In genomic region chr20:41391587-41392001, GRCh38 we compare ENCODE assay signal across 24 cellular contexts. TPM values are rescaled to one million over a fixed set of nuclear protein-coding genes. Genes with fewer than 3 reads are reported as not detected.
A peak's percentile ranks its signal among the peaks of the same experiment; 100 is the strongest.
DNase-seq lines count a peak whose midpoint lies in the region; ATAC-seq, FAIRE-seq and TF ChIP-seq lines count a peak whose summit lies in the region.
"Had no signal": no experiment of that assay in that cellular context is flagged by ENCODE, and none has a peak within 500 bp of the region (broad histone marks: within the 10 kb centered on the region; RNA-seq: fewer than 3 reads in every experiment).

No MANE protein-coding gene starts in this region.

- no peak for ATAC-seq in heart right ventricle
- ATAC-seq in left cardiac atrium, result no peak
- ATAC-seq in upper lobe of right lung, result peak; percentile 65
- ATAC-seq in HG03520 (IDR thresholded peaks at IDR 0.05; ENCODE audit: unreplicated experiment), result no peak
- no peak for ATAC-seq in HG03457 (IDR thresholded peaks at IDR 0.05; ENCODE audit: unreplicated experiment)
- ATAC-seq: A549, HepG2, psoas muscle had no signal

- H3K27me3 ChIP-seq in heart right ventricle (no peaks in the 10 kb centered on the region), bronchial epithelial cell (ENCODE audit: control insufficient read depth, insufficient read depth, low read length) (no peaks in the 10 kb centered on the region), upper lobe of right lung (no peaks in the 10 kb centered on the region)
- H3K27me3 ChIP-seq: BLaER1, MG63, Peyer's patch, vagina had no signal

- 67 to 77% methylated on average over 10 of the region's 10 CpGs for whole genome bisulfite sequencing in heart right ventricle, 2 donors
- WGBS in mesodermal cell (ENCODE audit: insufficient coverage in 2 of 2), 2 experiments, result 76 to 93% methylated on average over 5 to 10 of the region's 10 CpGs

- H3K9me3 ChIP-seq in heart right ventricle, result no peaks in the 10 kb centered on the region
- no peaks in the 10 kb centered on the region for H3K9me3 ChIP-seq in mesodermal cell (ENCODE audit: control insufficient read depth, low read length)
- H3K9me3 ChIP-seq in upper lobe of right lung, result no peaks in the 10 kb centered on the region
- H3K9me3 ChIP-seq: A549, BLaER1, MG63, Peyer's patch, psoas muscle, vagina had no signal

- no peaks in the 10 kb centered on the region for H3K36me3 ChIP-seq in heart right ventricle
- no peaks in the 10 kb centered on the region for H3K36me3 ChIP-seq in bronchial epithelial cell (ENCODE audit: control insufficient read depth, insufficient read depth, low read length)
- H3K36me3 ChIP-seq in mesodermal cell (ENCODE audit: control insufficient read depth, insufficient read depth, low read length), result no peaks in the 10 kb centered on the region
- H3K36me3 ChIP-seq in upper lobe of right lung, result no peaks in the 10 kb centered on the region
- H3K36me3 ChIP-seq: BLaER1, MG63, Peyer's patch, vagina had no signal

- intact Hi-C loops in heart right ventricle (cut with DNase I), result loop anchor here in 1 of 10 donors (5.0 kb wide), 1 partner anchor 44 kb away; no protein-coding TSS in a partner anchor
- intact Hi-C loops in left cardiac atrium (cut with DNase I), result no loop called here
- intact Hi-C loops in upper lobe of right lung (cut with DNase I), result no loop called here

- peak overlapping the region in 6 of 10 donors; percentile 44 to 81 (median 66) for H3K27ac ChIP-seq in heart right ventricle
- H3K27ac ChIP-seq in mesodermal cell (ENCODE audit: low read depth, low read length, severe bottlenecking), result peak overlapping the region; percentile 79
- H3K27ac ChIP-seq in upper lobe of right lung, result no peak overlapping the region
- H3K27ac ChIP-seq in caudate nucleus (ENCODE audit: low read depth, low read length), result no peak overlapping the region
- H3K27ac ChIP-seq: A549, BLaER1, Peyer's patch, psoas muscle had no signal

- H3K4me3 ChIP-seq in heart right ventricle, result no peak overlapping the region
- H3K4me3 ChIP-seq in bronchial epithelial cell (ENCODE audit: low read depth, low read length), result no peak overlapping the region
- no peak overlapping the region for H3K4me3 ChIP-seq in mesodermal cell (ENCODE audit: extremely low read depth, insufficient read depth, low read length, poor library complexity, severe bottlenecking)
- H3K4me3 ChIP-seq in upper lobe of right lung, result no peak overlapping the region
- H3K4me3 ChIP-seq: A549, BLaER1, MG63, Peyer's patch, psoas muscle, vagina had no signal

- H3K4me1 ChIP-seq in heart right ventricle, result peaks cover 8 to 64% (median 38%) of the 10 kb centered on the region in 9 donors
- H3K4me1 ChIP-seq in mesodermal cell (ENCODE audit: control insufficient read depth, insufficient read depth, low read length, poor library complexity, severe bottlenecking), result peaks cover 10% of the 10 kb centered on the region
- no peaks in the 10 kb centered on the region for H3K4me1 ChIP-seq in upper lobe of right lung
- H3K4me1 ChIP-seq: A549, Peyer's patch had no signal

- FAIRE-seq in bronchial epithelial cell (lab: Jason Lieb, UNC), result no peak
- FAIRE-seq: A549, GM12892, HepG2 had no signal

- DNase-seq in heart right ventricle (no peak), left cardiac atrium (no peak), bronchial epithelial cell (ENCODE audit: low read depth) (peak; percentile 76), upper lobe of right lung (no peak), caudate nucleus (lab: John Stamatoyannopoulos, UW) (no peak)
- DNase-seq: effector CD4-positive, alpha-beta T cell; glutamatergic neuron; H9; MG63; NCI-H1436 treated with DMSO at 0.1 percent for 48 hours; NCI-H774; Peyer's patch; psoas muscle had no signal

- no peak for TF ChIP-seq CTCF in heart right ventricle (IDR thresholded peaks at IDR 0.05)
- TF ChIP-seq CTCF in bronchial epithelial cell (IDR thresholded peaks at IDR 0.05; ENCODE audit: insufficient read depth, low read length, severe bottlenecking), result no peak
- no peak for TF ChIP-seq CTCF in upper lobe of right lung (IDR thresholded peaks at IDR 0.05)

RNA-seq across cellular contexts. Expression of gene EMILIN3, which starts 25.0 kb away (rescaled TPM):
- total RNA-seq in heart right ventricle, result 1 to 10 TPM in 8 of 10 donors, under 1 TPM in 2; 0.20 to 5.3 (median 2.8) TPM
- 1 to 10 TPM; 2.1 to 6.4 TPM for polyA plus RNA-seq in heart right ventricle
- total RNA-seq in left cardiac atrium, result 1 to 10 TPM in 1 of 2 donors, under 1 TPM in 1; 0.44 to 3.4 TPM
- not detected in 2 replicates for total RNA-seq in bronchial epithelial cell
- 1.8 TPM for polyA plus RNA-seq in mesodermal cell (2013, experiment 1 of 2)
- 1.5 TPM for polyA plus RNA-seq in mesodermal cell (2013, experiment 2 of 2)
- not detected for total RNA-seq in upper lobe of right lung
- total RNA-seq: activated T-helper 2 cell treated with anti-CD3 and anti-CD28 coated beads, Interferon-gamma antibody, Interleukin-2, Interleukin-4, amounts not matched to agents 10 μg/mL and 5 μg/mL and 100 μg/mL, durations not matched to agents 14 hours and 24 hours and 36 hours; mesenteric fat pad had no signal

RNA-seq across cellular contexts. Expression of gene LPIN3, which starts 51.0 kb away (rescaled TPM):
- 10 to 100 TPM; 12.5 to 26.5 (median 18.2) TPM for total RNA-seq in heart right ventricle
- polyA plus RNA-seq in heart right ventricle, result 10 to 100 TPM; 11.1 to 45.5 TPM
- total RNA-seq in left cardiac atrium, result 10 to 100 TPM; 12.1 to 12.9 TPM
- total RNA-seq in bronchial epithelial cell, result 3.9 and 10.0 TPM in 2 replicates
- 9.8 TPM for polyA plus RNA-seq in mesodermal cell (2013, experiment 1 of 2)
- polyA plus RNA-seq in mesodermal cell (2013, experiment 2 of 2), result 8.1 TPM
- total RNA-seq in upper lobe of right lung, result 18.4 TPM
- polyA plus RNA-seq: neural cell had no signal

Comparison
In these comparisons a context has a peak if more than half of its experiments do, and no peak if none do; other contexts are left out.
1. H3K27ac ChIP-seq: peak in heart right ventricle (6 of 10) and mesodermal cell (single experiment); none in upper lobe of right lung (single experiment) and caudate nucleus (single experiment).